Comparison of ENCODE assay signal across 24 cellular contexts in genomic region chr7:140635821-140636220, GRCh38. TPM values are rescaled to one million over a fixed set of nuclear protein-coding genes. Genes with fewer than 3 reads are reported as not detected.
DNase-seq lines count a peak whose midpoint lies in the region; ATAC-seq and TF ChIP-seq lines count a peak whose summit lies in the region.
"Had no signal": no experiment of that assay in that cellular context is flagged by ENCODE, and none has a peak within 500 bp of the region (broad histone marks: within the 10 kb centered on the region; RNA-seq: fewer than 3 reads in every experiment).

No MANE protein-coding gene starts in this region.

- H3K18ac ChIP-seq in H9 (ENCODE audit: insufficient read length, low read depth, low read length) (no peak overlapping the region), mesenchymal stem cell (ENCODE audit: low read depth in 1 of 2, low read length in 2 of 2) (no peak overlapping the region)

- H3K23ac ChIP-seq in H9 (ENCODE audit: insufficient read length, low read depth, low read length) (no peak overlapping the region), mesenchymal stem cell (ENCODE audit: low read length in 2 of 2) (no peak overlapping the region)

- DNase-seq in H9 = peak; percentile 43
- peak; percentile 60 for DNase-seq in endodermal cell
- DNase-seq in mesenchymal stem cell = no peak
- no peak for DNase-seq in spleen
- no peak for DNase-seq in LoVo (ENCODE audit: low spot score)
- no peak for DNase-seq in NOMO-1 (lab: John Stamatoyannopoulos, UW; ENCODE audit: unreplicated experiment in 2 of 2)
- DNase-seq in cerebellar nuclear complex (lab: John Stamatoyannopoulos, UW) = no peak
- DNase-seq: activated CD4-positive, alpha-beta T cell treated with anti-CD3 and anti-CD28 coated beads, Interleukin-2, amount 10 ng/mL, durations not matched to agents 7 days and 5 days; activated CD8-positive, alpha-beta memory T cell treated with anti-CD3 and anti-CD28 coated beads, Interleukin-2, amount 50 U/mL, for 4 hours; CD4-positive, CD25-positive, alpha-beta regulatory T cell; dermis blood vessel endothelial cell; HFFc6; immature natural killer cell; naive thymus-derived CD4-positive, alpha-beta T cell; NCI-H1092 treated with DMSO at 0.1 percent for 48 hours; NCI-H2081; NCI-H526 treated with DMSO at 0.1 percent for 48 hours; posterior cingulate gyrus; SHP77 had no signal

- H2BK15ac ChIP-seq in H9 (ENCODE audit: low read depth, low read length) = no peak overlapping the region
- peak overlapping the region; percentile 30 for H2BK15ac ChIP-seq in mesenchymal stem cell (ENCODE audit: low read depth, poor library complexity, severe bottlenecking)

- H3K27ac ChIP-seq in H9 (ENCODE audit: insufficient read length, low read depth, low read length) = peak overlapping the region; percentile 1
- peak overlapping the region; percentile 54 for H3K27ac ChIP-seq in endodermal cell (ENCODE audit: low read depth, low read length)
- peak overlapping the region; percentile 7 for H3K27ac ChIP-seq in mesenchymal stem cell (ENCODE audit: low read length, poor library complexity, severe bottlenecking)
- H3K27ac ChIP-seq in spleen = peak overlapping the region in 6 of 8 donors; percentile 13 to 60 (median 42)
- H3K27ac ChIP-seq: epithelial cell of prostate had no signal

- H4K91ac ChIP-seq in H9 (ENCODE audit: insufficient read length, low read depth, low read length) = no peak overlapping the region
- H4K91ac ChIP-seq in mesenchymal stem cell (ENCODE audit: low read length) = no peak overlapping the region

- ATAC-seq in GM18858 (IDR thresholded peaks at IDR 0.05; ENCODE audit: unreplicated experiment) = no peak
- ATAC-seq: GM12878; naive thymus-derived CD4-positive, alpha-beta T cell had no signal

- H3K4me3 ChIP-seq in endodermal cell (ENCODE audit: low read length) (no peak overlapping the region), mesenchymal stem cell (ENCODE audit: insufficient read depth in 1 of 2, low read depth in 1 of 2, low read length in 2 of 2) (peak overlapping the region in 1 of 2 experiments; percentile 48), spleen (no peak overlapping the region)
- H3K4me3 ChIP-seq: adrenal gland, GM12878 had no signal

- H2AFZ ChIP-seq in H9 (ENCODE audit: low read length) = no peak overlapping the region
- no peak overlapping the region for H2AFZ ChIP-seq in mesenchymal stem cell (ENCODE audit: low read depth, low read length)

- H3K36me3 Mint-ChIP-seq in H9 (ENCODE audit: insufficient read depth in 1 of 3, low read depth in 3 of 3) (no peaks in the 10 kb centered on the region), endodermal cell (ENCODE audit: low read depth) (peaks cover 5% of the 10 kb centered on the region)

- H3K4ac ChIP-seq in H9 (ENCODE audit: low read depth, low read length) = no peak overlapping the region
- H3K4ac ChIP-seq in mesenchymal stem cell (ENCODE audit: low read depth in 1 of 2, low read length in 2 of 2) = peak overlapping the region in 1 of 2 experiments; percentile 28

- H3K14ac ChIP-seq in H9 (ENCODE audit: insufficient read depth, low read length) = no peak overlapping the region
- H3K14ac ChIP-seq in mesenchymal stem cell (ENCODE audit: low read length in 2 of 2) = no peak overlapping the region

- H3K4me1 Mint-ChIP-seq in H9 (peaks cover 46 to 49% of the 10 kb centered on the region in 2 experiments), endodermal cell (peaks cover 38% of the 10 kb centered on the region)

- H3T11ph ChIP-seq in H9 (ENCODE audit: low read length) = no peak overlapping the region

- H2BK12ac ChIP-seq in H9 (ENCODE audit: insufficient read length, low read depth, low read length) (no peak overlapping the region), mesenchymal stem cell (ENCODE audit: low read length in 2 of 2) (peak overlapping the region in 1 of 2 experiments; percentile 70)

- H3K23me2 ChIP-seq in H9 (ENCODE audit: insufficient read length, low read depth, low read length, poor library complexity, severe bottlenecking) = peaks cover 9% of the 10 kb centered on the region

- H3K4me2 ChIP-seq in H9 (ENCODE audit: insufficient read depth, insufficient read length, low read length) (peak overlapping the region; percentile 7), mesenchymal stem cell (ENCODE audit: low read length, poor library complexity, severe bottlenecking) (no peak overlapping the region)

- WGBS in H9 (ENCODE audit: extremely low coverage, insufficient read length, low lambda C conversion rate) = no CpG with 5 or more reads among the region's 5 CpGs
- WGBS in endodermal cell (ENCODE audit: insufficient coverage in 1 of 2, insufficient read length in 1 of 2), 2 experiments = 56 to 67% methylated on average over 5 of the region's 5 CpGs
- WGBS in mesenchymal stem cell = 78% methylated on average over 5 of the region's 5 CpGs
- WGBS in spleen, 5 donors = 57 to 87% (median 68%) methylated on average over 5 of the region's 5 CpGs

- H3K4me3 Mint-ChIP-seq in H9 = peak overlapping the region in 1 of 2 experiments; percentile 22; a peak in 2 of 5 replicates
- no peak overlapping the region for H3K4me3 Mint-ChIP-seq in endodermal cell
- H3K4me3 Mint-ChIP-seq: activated CD4-positive, alpha-beta T cell treated with anti-CD3 and anti-CD28 coated beads, Interleukin-2, amount 10 ng/mL, durations not matched to agents 7 days and 5 days; CD4-positive, CD25-positive, alpha-beta regulatory T cell; HFFc6; immature natural killer cell; naive thymus-derived CD4-positive, alpha-beta T cell had no signal

- H2AK5ac ChIP-seq in H9 (ENCODE audit: insufficient read length, low read length) (no peak overlapping the region), mesenchymal stem cell (ENCODE audit: low read length, severe bottlenecking) (peak overlapping the region; percentile 3)

- intact Hi-C loops in spleen (cut with DNase I; ENCODE audit: low total_unique reads) = no loop called here

- H3K27me3 Mint-ChIP-seq in H9 (ENCODE audit: low read depth) = peaks cover 19% of the 10 kb centered on the region
- peaks cover 7% of the 10 kb centered on the region for H3K27me3 Mint-ChIP-seq in endodermal cell (ENCODE audit: insufficient read depth)

- H2BK120ac ChIP-seq in H9 (ENCODE audit: low read depth, low read length, poor library complexity, severe bottlenecking) (no peak overlapping the region), mesenchymal stem cell (ENCODE audit: low read depth, low read length) (no peak overlapping the region)

- H3K4me1 ChIP-seq in H9 (ENCODE audit: insufficient read depth, low read length) (peaks cover 14% of the 10 kb centered on the region; the same call in 1 of the 2 replicates), endodermal cell (ENCODE audit: control insufficient read depth, insufficient read depth, low read length) (peaks cover 7% of the 10 kb centered on the region), mesenchymal stem cell (ENCODE audit: control insufficient read depth, insufficient read depth, low read depth, low read length) (peaks cover 30% of the 10 kb centered on the region), spleen (peaks cover 2 to 60% (median 31%) of the 10 kb centered on the region in 6 donors)

- no peak overlapping the region for H4K5ac ChIP-seq in H9 (ENCODE audit: insufficient read length, low read depth, low read length)

- H3K79me1 ChIP-seq in H9 (ENCODE audit: insufficient read depth, low read depth, low read length, poor library complexity, severe bottlenecking) = no peaks in the 10 kb centered on the region
- no peaks in the 10 kb centered on the region for H3K79me1 ChIP-seq in mesenchymal stem cell (replicated peaks; ENCODE audit: low read length, poor library complexity, severe bottlenecking)

- no peak overlapping the region for H2BK20ac ChIP-seq in H9 (ENCODE audit: low read depth, low read length, poor library complexity, severe bottlenecking)

- H3K36me3 ChIP-seq in endodermal cell (ENCODE audit: control insufficient read depth, insufficient read depth, low read length) (no peaks in the 10 kb centered on the region), mesenchymal stem cell (ENCODE audit: control insufficient read depth in 1 of 2, insufficient read depth in 2 of 2, low read depth in 1 of 2, low read length in 2 of 2) (peaks cover 0 to 20% of the 10 kb centered on the region in 2 experiments), spleen (no peaks in the 10 kb centered on the region)
- H3K36me3 ChIP-seq: adrenal gland had no signal

- H2BK5ac ChIP-seq in H9 (ENCODE audit: insufficient read length, low read length) (no peak overlapping the region), mesenchymal stem cell (ENCODE audit: low read depth, low read length, poor library complexity, severe bottlenecking) (no peak overlapping the region)

- no peaks in the 10 kb centered on the region for H3K27me3 ChIP-seq in H9 (ENCODE audit: insufficient read depth, low read length)
- H3K27me3 ChIP-seq in endodermal cell (ENCODE audit: control insufficient read depth, insufficient read depth, low read length, poor library complexity, severe bottlenecking) = no peaks in the 10 kb centered on the region
- H3K27me3 ChIP-seq in mesenchymal stem cell (ENCODE audit: control insufficient read depth in 1 of 2, insufficient read depth in 1 of 2, low read length in 2 of 2) = no peaks in the 10 kb centered on the region
- H3K27me3 ChIP-seq in spleen (replicated peaks in 1 of 7) = peaks cover 0 to 49% (median 12%) of the 10 kb centered on the region in 7 donors

- H3K9ac ChIP-seq in H9 (ENCODE audit: extremely low read depth, insufficient read length, low read length) (no peak overlapping the region), endodermal cell (ENCODE audit: extremely low read depth, low read length, poor library complexity, severe bottlenecking) (no peak overlapping the region), mesenchymal stem cell (ENCODE audit: low read length) (peak overlapping the region; percentile 42)

- no peak overlapping the region for H3K56ac ChIP-seq in H9 (ENCODE audit: insufficient read length, low read depth, low read length)

- TF ChIP-seq CTCF in H9 (conservative IDR thresholded peaks at IDR 0.05) (no peak), endodermal cell (conservative IDR thresholded peaks at IDR 0.05) (no peak), spleen (IDR thresholded peaks at IDR 0.05 in 8 of 11, conservative IDR thresholded peaks at IDR 0.05 in 3 of 11) (no peak)

- H4K8ac ChIP-seq in H9 (replicated peaks; ENCODE audit: insufficient read length, low read depth, low read length) (no peak overlapping the region), mesenchymal stem cell (ENCODE audit: low read length) (no peak overlapping the region)

- no peaks in the 10 kb centered on the region for H3K9me3 Mint-ChIP-seq in H9
- no peaks in the 10 kb centered on the region for H3K9me3 Mint-ChIP-seq in endodermal cell
- H3K9me3 Mint-ChIP-seq: activated CD4-positive, alpha-beta T cell treated with anti-CD3 and anti-CD28 coated beads, Interleukin-2, amount 10 ng/mL, durations not matched to agents 7 days and 5 days; CD4-positive, CD25-positive, alpha-beta regulatory T cell; HFFc6; immature natural killer cell had no signal

- peak overlapping the region; percentile 76 to 94 (median 85) for H3K27ac Mint-ChIP-seq in H9
- peak overlapping the region; percentile 60 for H3K27ac Mint-ChIP-seq in endodermal cell
- H3K27ac Mint-ChIP-seq: activated CD4-positive, alpha-beta T cell treated with anti-CD3 and anti-CD28 coated beads, Interleukin-2, amount 10 ng/mL, durations not matched to agents 7 days and 5 days; CD4-positive, CD25-positive, alpha-beta regulatory T cell; HFFc6; immature natural killer cell; naive thymus-derived CD4-positive, alpha-beta T cell had no signal

- H3K9me3 ChIP-seq in H9 (ENCODE audit: control insufficient read depth, low read depth, low read length) = no peaks in the 10 kb centered on the region
- H3K9me3 ChIP-seq in endodermal cell (ENCODE audit: control insufficient read depth, low read length) = no peaks in the 10 kb centered on the region
- H3K9me3 ChIP-seq in mesenchymal stem cell (ENCODE audit: control insufficient read depth, low read length) = no peaks in the 10 kb centered on the region
- H3K9me3 ChIP-seq in spleen = no peaks in the 10 kb centered on the region
- H3K9me3 ChIP-seq: adrenal gland had no signal

- no peaks in the 10 kb centered on the region for H4K20me1 ChIP-seq in H9 (ENCODE audit: control insufficient read depth, insufficient read depth, insufficient read length)

- peaks cover 3% of the 10 kb centered on the region; the same call in 1 of the 2 replicates for H3K79me2 ChIP-seq in H9 (ENCODE audit: insufficient read depth, low read length)

- TF ChIP-seq POLR2A in spleen (IDR thresholded peaks at IDR 0.05) = no peak

RNA-seq across cellular contexts. Expression of gene DENND2A, which starts 4.8 kb away (rescaled TPM):
- 7.3 and 8.2 TPM in 2 replicates for total RNA-seq in H9 (2021)
- total RNA-seq in endodermal cell = 10 to 100 TPM; 28.5 to 40.6 TPM
- 26.6 TPM for polyA plus RNA-seq in endodermal cell (2013, experiment 1 of 2)
- 30.2 TPM for polyA plus RNA-seq in endodermal cell (2013, experiment 2 of 2)
- 17.2 TPM for polyA plus RNA-seq in mesenchymal stem cell (2013, experiment 1 of 2)
- 19.9 TPM for polyA plus RNA-seq in mesenchymal stem cell (2013, experiment 2 of 2)
- 10 to 100 TPM in 6 of 7 donors, 1 to 10 TPM in 1; 9.6 to 35.3 (median 19.9) TPM for total RNA-seq in spleen
- polyA plus RNA-seq in spleen = 1 to 10 TPM; 1.9 to 7.7 (median 6.6) TPM
- total RNA-seq: activated CD4-positive, alpha-beta T cell treated with anti-CD3 and anti-CD28 coated beads, Interleukin-2, amount 10 ng/mL, durations not matched to agents 7 days and 5 days; CD4-positive, CD25-positive, alpha-beta regulatory T cell; GM12878; naive thymus-derived CD4-positive, alpha-beta T cell; T-helper 1 cell treated with Interleukin-12 subunit alpha and Interleukin-12 subunit beta and Interleukin-4 antibody, amounts not matched to agents 30 ng/mL and 1 ng/mL, for 36 hours had no signal
- polyA plus RNA-seq: CD4-positive, CD25-positive, alpha-beta regulatory T cell; immature natural killer cell; naive thymus-derived CD4-positive, alpha-beta T cell had no signal

RNA-seq across cellular contexts. Expression of gene ADCK2, which starts 36.9 kb away (rescaled TPM):
- total RNA-seq in H9 (2021) (12.3 and 12.4 TPM in 2 replicates), endodermal cell (10 to 100 TPM; 13.5 to 17.8 TPM), spleen (10 to 100 TPM; 16.9 to 25.2 (median 20.4) TPM)
- polyA plus RNA-seq in endodermal cell (2013, experiment 1 of 2) = 7.6 TPM
- 6.2 TPM for polyA plus RNA-seq in endodermal cell (2013, experiment 2 of 2)
- 4.1 TPM for polyA plus RNA-seq in mesenchymal stem cell (2013, experiment 1 of 2)
- 4.2 TPM for polyA plus RNA-seq in mesenchymal stem cell (2013, experiment 2 of 2)
- polyA plus RNA-seq in spleen = 10 to 100 TPM; 10.6 to 15.6 (median 11.9) TPM

Comparison
In these comparisons a context has a peak if more than half of its experiments do, and no peak if none do; other contexts are left out.
1. DNase-seq: peak in H9 (single experiment) and endodermal cell (single experiment); none in mesenchymal stem cell (single experiment), spleen (single experiment), LoVo (single experiment), NOMO-1 (0 of 2) and cerebellar nuclear complex (0 of 2).
2. H3K27ac ChIP-seq: peak in every context shown above with its lines; median percentile 54 in endodermal cell; 42 in spleen; 7 in mesenchymal stem cell; 1 in H9.